Comparison of ENCODE assay signal across 11 cellular contexts in genomic region chr9:128070874-128071273, GRCh38. TPM values are rescaled to one million over a fixed set of nuclear protein-coding genes. Genes with fewer than 3 reads are reported as not detected.
DNase-seq lines count a peak whose midpoint lies in the region; ATAC-seq and TF ChIP-seq lines count a peak whose summit lies in the region.
"Had no signal": no experiment of that assay in that cellular context is flagged by ENCODE, and none has a peak within 500 bp of the region (broad histone marks: within the 10 kb centered on the region; RNA-seq: fewer than 3 reads in every experiment).

No MANE protein-coding gene starts in this region.

- H2AFZ ChIP-seq in fibroblast of lung (ENCODE audit: low read length): no peak overlapping the region

- H3K9ac ChIP-seq in fibroblast of lung (ENCODE audit: insufficient read depth, low read length): no peak overlapping the region

- ATAC-seq in left ventricle myocardium superior: no peak
- ATAC-seq: lower lobe of right lung, SK-N-SH treated with all-trans-retinoic acid at 6 μM for 48 hours had no signal

- H3K27ac ChIP-seq in RWPE1 (peak overlapping the region; percentile 2; the same call in 1 of the 2 replicates), fibroblast of lung (ENCODE audit: insufficient read depth, low read length) (no peak overlapping the region), stomach (peak overlapping the region in 4 of 5 donors; percentile 78 to 95 (median 86))

- H4K20me1 ChIP-seq in fibroblast of lung (ENCODE audit: control insufficient read depth, extremely low read depth, insufficient read depth, low read length): no peaks in the 10 kb centered on the region

- peaks cover 69% of the 10 kb centered on the region for H3K79me2 ChIP-seq in fibroblast of lung (ENCODE audit: control insufficient read depth, insufficient read depth, low read length)

- intact Hi-C loops in stomach (cut with DNase I; ENCODE audit: low total_unique reads): no loop called here
- intact Hi-C loops in left ventricle myocardium superior (cut with micrococcal nuclease): no loop called here

- peaks cover 24% of the 10 kb centered on the region for H3K4me1 ChIP-seq in fibroblast of lung (ENCODE audit: control insufficient read depth, extremely low read depth, insufficient read depth, low read length)
- H3K4me1 ChIP-seq in stomach: peaks cover 38 to 76% (median 66%) of the 10 kb centered on the region in 4 donors

- no peak for TF ChIP-seq POLR2A in stomach (IDR thresholded peaks at IDR 0.05)

- H3K36me3 ChIP-seq in fibroblast of lung (ENCODE audit: control insufficient read depth, insufficient read depth, low read length) (peaks cover 2% of the 10 kb centered on the region), stomach (no peaks in the 10 kb centered on the region)
- H3K36me3 ChIP-seq: lower lobe of right lung had no signal

- H3K4me2 ChIP-seq in fibroblast of lung (ENCODE audit: extremely low read depth, insufficient read depth, low read length): peak overlapping the region; percentile 29

- TF ChIP-seq CTCF in RWPE1 (conservative IDR thresholded peaks at IDR 0.05; ENCODE audit: low read depth): no peak
- TF ChIP-seq CTCF in fibroblast of lung (conservative IDR thresholded peaks at IDR 0.05 in 1 of 2, IDR thresholded peaks at IDR 0.05 in 1 of 2; ENCODE audit: low read depth in 1 of 2, low read length in 2 of 2): no peak
- TF ChIP-seq CTCF in stomach (IDR thresholded peaks at IDR 0.05): no peak

- CTCF ChIA-PET in RWPE1 (lab: Yijun Ruan, JAX): no interaction called here

- POLR2A ChIA-PET in RWPE1 (lab: Yijun Ruan, JAX; ENCODE audit: low non-redundant PET): no interaction called here

- peak overlapping the region; percentile 4; the same call in 1 of the 2 replicates for H3K4me3 ChIP-seq in GM08714 (ENCODE audit: low read length)
- H3K4me3 ChIP-seq in fibroblast of lung (replicated peaks in 1 of 4; ENCODE audit: control extremely low read depth in 1 of 4, insufficient read depth in 1 of 4, low read depth in 3 of 4, low read length in 4 of 4): peak overlapping the region in 1 of 4 experiments; percentile 22
- H3K4me3 ChIP-seq in stomach: no peak overlapping the region

- no peak for TF ChIP-seq EP300 in stomach (IDR thresholded peaks at IDR 0.05)

- H3K9me3 ChIP-seq in fibroblast of lung (ENCODE audit: control insufficient read depth, insufficient read depth, low read depth, low read length) (no peaks in the 10 kb centered on the region), stomach (no peaks in the 10 kb centered on the region)
- H3K9me3 ChIP-seq: lower lobe of right lung had no signal

- DNase-seq in RWPE1 (ENCODE audit: low spot score): no peak
- DNase-seq in fibroblast of lung (ENCODE audit: low read depth in 2 of 2): no peak
- DNase-seq in stomach: no peak
- DNase-seq in left ventricle myocardium superior: no peak
- DNase-seq in stimulated activated naive CD4-positive, alpha-beta T cell treated with Interleukin-2 at 50 U/mL for 16 hours (lab: John Stamatoyannopoulos, UW): no peak
- no peak for DNase-seq in NCI-H1092 treated with DMSO at 0.1 percent for 48 hours (lab: John Stamatoyannopoulos, UW)
- DNase-seq: lower lobe of right lung; NCI-H2029 treated with DMSO at 0.1 percent for 48 hours; stimulated activated CD4-positive, alpha-beta T cell treated with anti-CD3 and anti-CD28 coated beads, Interleukin-1b, Interleukin-23, amount 100 ng/mL, for 48 hours had no signal

- H3K27me3 ChIP-seq in fibroblast of lung (ENCODE audit: control insufficient read depth, insufficient read depth, low read length) (no peaks in the 10 kb centered on the region), stomach (no peaks in the 10 kb centered on the region)

- 64 to 81% (median 73%) methylated on average over 7 of the region's 7 CpGs for WGBS in stomach, 5 donors

RNA-seq across cellular contexts. Expression of gene SLC25A25, which starts 2.8 kb away (rescaled TPM):
- 24.1 and 30.7 TPM in 2 replicates for total RNA-seq in fibroblast of lung
- polyA plus RNA-seq in fibroblast of lung: 11.2 and 14.0 TPM in 2 replicates
- polyA plus RNA-seq in fibroblast of lung (2012): 14.1 and 16.2 TPM in 2 replicates
- polyA minus RNA-seq in fibroblast of lung (ENCODE audit: low replicate concordance): 19.2 and 22.6 TPM in 2 replicates
- 10 to 100 TPM; 12.3 to 37.1 (median 32.6) TPM for total RNA-seq in stomach
- polyA plus RNA-seq in stomach: 1 to 10 TPM; 7.9 to 9.2 (median 8.1) TPM
- total RNA-seq in left ventricle myocardium superior: 4.8 TPM

RNA-seq across cellular contexts. Expression of gene NAIF1, which starts 3.8 kb away (rescaled TPM):
- total RNA-seq in fibroblast of lung (12.6 and 13.2 TPM in 2 replicates), stomach (10 to 100 TPM in 2 of 5 donors, 1 to 10 TPM in 3; 1.8 to 40.3 (median 6.7) TPM), left ventricle myocardium superior (4.7 TPM)
- polyA plus RNA-seq in fibroblast of lung (5.5 and 7.1 TPM in 2 replicates), stomach (10 to 100 TPM in 1 of 3 donors, 1 to 10 TPM in 2; 7.0 to 10.3 (median 8.7) TPM)
- 6.4 and 8.0 TPM in 2 replicates for polyA plus RNA-seq in fibroblast of lung (2012)
- polyA minus RNA-seq in fibroblast of lung (ENCODE audit: low replicate concordance): 3.0 and 20.0 TPM in 2 replicates

RNA-seq across cellular contexts. Expression of gene PTGES2, which starts 56.7 kb away (rescaled TPM):
- 57.3 and 57.6 TPM in 2 replicates for total RNA-seq in fibroblast of lung
- polyA plus RNA-seq in fibroblast of lung: 44.8 and 60.7 TPM in 2 replicates
- polyA plus RNA-seq in fibroblast of lung (2012): 47.2 and 75.5 TPM in 2 replicates
- polyA minus RNA-seq in fibroblast of lung (ENCODE audit: low replicate concordance): 38.8 and 98.7 TPM in 2 replicates
- total RNA-seq in stomach: 100 to 1,000 TPM in 3 of 5 donors, 10 to 100 TPM in 2; 47.2 to 570 (median 125) TPM
- polyA plus RNA-seq in stomach: 10 to 100 TPM; 50.1 to 69.9 (median 58.3) TPM
- total RNA-seq in left ventricle myocardium superior: 157 TPM
